ENCODE assay signal across 8 cellular contexts in the genomic region with DNA sequence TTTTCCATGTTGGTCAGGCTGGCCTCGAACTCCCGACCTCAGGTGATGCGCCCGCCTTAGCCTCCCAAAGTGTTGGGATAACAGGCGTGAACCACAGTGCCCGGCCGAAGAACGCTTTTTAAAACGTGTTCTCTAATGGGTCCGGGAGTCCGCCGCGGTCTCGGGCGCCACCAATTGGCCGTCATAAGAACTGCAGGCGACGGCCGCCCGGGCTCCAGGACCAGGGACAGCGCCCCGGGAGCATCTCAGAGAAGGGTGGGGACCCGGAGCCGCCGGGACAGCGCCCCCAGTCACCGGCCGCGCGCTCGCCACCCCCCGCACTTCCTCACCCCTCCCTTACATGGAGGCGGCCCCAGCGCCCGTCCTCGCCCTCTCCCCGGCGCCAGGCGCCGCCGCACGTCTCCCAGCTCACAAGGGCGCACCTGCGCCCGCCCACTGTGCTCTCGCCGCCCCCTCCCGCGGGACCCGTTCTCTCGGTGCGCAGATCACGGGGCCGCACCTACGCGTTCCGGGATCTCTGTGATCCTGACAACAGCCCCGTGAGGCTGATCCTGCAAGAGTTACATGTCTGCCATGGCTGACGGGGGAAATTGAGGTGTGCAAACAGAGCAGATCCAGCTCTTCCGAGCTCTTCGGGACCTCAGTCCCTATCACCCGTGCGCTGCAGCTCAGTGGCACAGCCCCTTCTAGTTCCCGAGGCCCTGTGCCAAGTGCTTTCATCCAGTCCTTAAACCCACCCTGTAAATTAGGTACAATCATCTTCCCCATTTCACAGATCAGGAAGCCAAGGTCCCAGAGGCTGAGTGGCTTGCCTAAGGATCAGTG. TPM values are rescaled to one million over a fixed set of nuclear protein-coding genes. Genes with fewer than 3 reads are reported as not detected.
A peak's percentile ranks its signal among the peaks of the same experiment; 100 is the strongest.
DNase-seq lines count a peak whose midpoint lies in the region; ATAC-seq and TF ChIP-seq lines count a peak whose summit lies in the region.

No MANE protein-coding gene starts in this region.

- H2AFZ ChIP-seq in hepatocyte: no peak overlapping the region

- H3K79me2 ChIP-seq in hepatocyte: no peaks in the 10 kb centered on the region

- no peaks in the 10 kb centered on the region for H3K9me3 ChIP-seq in hepatocyte (ENCODE audit: low read depth)
- no peaks in the 10 kb centered on the region for H3K9me3 ChIP-seq in gastrocnemius medialis

- H3K27me3 ChIP-seq in hepatocyte (peaks cover 3% of the 10 kb centered on the region), gastrocnemius medialis (peaks cover 5 to 16% (median 13%) of the 10 kb centered on the region in 3 donors)

- H3K36me3 ChIP-seq in hepatocyte (replicated peaks; ENCODE audit: insufficient read depth, low read depth) (no peaks in the 10 kb centered on the region), gastrocnemius medialis (no peaks in the 10 kb centered on the region)

- no peaks in the 10 kb centered on the region for H3K9me2 ChIP-seq in hepatocyte (replicated peaks; ENCODE audit: insufficient read depth)

- in situ Hi-C loops in GM13977 (cut with MboI; ENCODE audit: low pct_unique_long_range_greater_than_20kb, low sequenced_read_pairs, unreplicated experiment): no loop called here
- in situ Hi-C loops in gastrocnemius medialis (cut with MboI; ENCODE audit: low sequenced_read_pairs in 4 of 4): loop anchor here in 1 of 4 donors (25.0 kb wide), 1 partner anchor 422 kb away; no protein-coding TSS in a partner anchor

- intact Hi-C loops in gastrocnemius medialis (cut with DNase I; ENCODE audit: low total_unique reads): loop anchor here (2.0 kb wide), 1 partner anchor 151 kb away; a partner anchor contains a TSS

- 5% methylated on average over 46 of the region's 64 CpGs for WGBS in hepatocyte (ENCODE audit: low lambda C conversion rate, missing lambda C conversion rate)

- TF ChIP-seq POLR2A in gastrocnemius medialis (IDR thresholded peaks at IDR 0.05): no peak

- no peak overlapping the region for H3K4me3 ChIP-seq in hepatocyte
- H3K4me3 ChIP-seq in gastrocnemius medialis: no peak overlapping the region

- TF ChIP-seq CTCF in GM13977 (IDR thresholded peaks at IDR 0.05; ENCODE audit: extremely low read depth, insufficient read depth, missing control alignments) (peak; percentile 95), hepatocyte (IDR thresholded peaks at IDR 0.05; ENCODE audit: poor library complexity) (peak; percentile 92), gastrocnemius medialis (IDR thresholded peaks at IDR 0.05 in 4 of 5, conservative IDR thresholded peaks at IDR 0.05 in 1 of 5) (peak; percentile 71 to 86 (median 85))

- no peaks in the 10 kb centered on the region for H4K20me1 ChIP-seq in hepatocyte (ENCODE audit: insufficient read depth, poor library complexity, severe bottlenecking)

- H3K4me2 ChIP-seq in hepatocyte: peak overlapping the region; percentile 85

- H3K4me1 ChIP-seq in hepatocyte (ENCODE audit: insufficient read depth) (no peaks in the 10 kb centered on the region), gastrocnemius medialis (no peaks in the 10 kb centered on the region)

- H3K27ac ChIP-seq in hepatocyte (no peak overlapping the region), gastrocnemius medialis (no peak overlapping the region)

- peak; percentile 97 for DNase-seq in GM13977 (ENCODE audit: low spot score)
- DNase-seq in NCI-H1436 (lab: John Stamatoyannopoulos, UW): peak; percentile 82
- peak; percentile 73 for DNase-seq in T-helper 9 cell
- peak in 52 of 58 donors; percentile 41 to 89 (median 68) for DNase-seq in anterior cingulate cortex (lab: John Stamatoyannopoulos, UW)
- DNase-seq in hepatocyte (ENCODE audit: low spot score): peak; percentile 91
- peak; percentile 20 to 27 for DNase-seq in gastrocnemius medialis

- peak in 1 of 2 donors; percentile 53 for ATAC-seq in gastrocnemius medialis
- ATAC-seq in GM18502 (IDR thresholded peaks at IDR 0.05; ENCODE audit: poor library complexity, unreplicated experiment): no peak
- ATAC-seq in GM21576 (IDR thresholded peaks at IDR 0.05; ENCODE audit: unreplicated experiment): no peak

RNA-seq across cellular contexts. Expression of a gene that starts 9.8 kb away (rescaled TPM):
- 12.0 and 12.3 TPM in 2 replicates for total RNA-seq in hepatocyte
- 14.2 and 18.0 TPM in 2 replicates for polyA plus RNA-seq in hepatocyte
- total RNA-seq in gastrocnemius medialis: under 1 TPM in 2 of 4 donors, not detected in 2; 0.46 to 0.75 TPM

Comparison
In these comparisons a context has a peak if more than half of its experiments do, and no peak if none do; other contexts are left out.
1. DNase-seq: peak in every context shown above with its lines; median percentile 97 in GM13977; 91 in hepatocyte; 82 in NCI-H1436; 73 in T-helper 9 cell; 68 in anterior cingulate cortex; 24 in gastrocnemius medialis.